ENCODE assay signal across 1 cellular context in the genomic region with DNA sequence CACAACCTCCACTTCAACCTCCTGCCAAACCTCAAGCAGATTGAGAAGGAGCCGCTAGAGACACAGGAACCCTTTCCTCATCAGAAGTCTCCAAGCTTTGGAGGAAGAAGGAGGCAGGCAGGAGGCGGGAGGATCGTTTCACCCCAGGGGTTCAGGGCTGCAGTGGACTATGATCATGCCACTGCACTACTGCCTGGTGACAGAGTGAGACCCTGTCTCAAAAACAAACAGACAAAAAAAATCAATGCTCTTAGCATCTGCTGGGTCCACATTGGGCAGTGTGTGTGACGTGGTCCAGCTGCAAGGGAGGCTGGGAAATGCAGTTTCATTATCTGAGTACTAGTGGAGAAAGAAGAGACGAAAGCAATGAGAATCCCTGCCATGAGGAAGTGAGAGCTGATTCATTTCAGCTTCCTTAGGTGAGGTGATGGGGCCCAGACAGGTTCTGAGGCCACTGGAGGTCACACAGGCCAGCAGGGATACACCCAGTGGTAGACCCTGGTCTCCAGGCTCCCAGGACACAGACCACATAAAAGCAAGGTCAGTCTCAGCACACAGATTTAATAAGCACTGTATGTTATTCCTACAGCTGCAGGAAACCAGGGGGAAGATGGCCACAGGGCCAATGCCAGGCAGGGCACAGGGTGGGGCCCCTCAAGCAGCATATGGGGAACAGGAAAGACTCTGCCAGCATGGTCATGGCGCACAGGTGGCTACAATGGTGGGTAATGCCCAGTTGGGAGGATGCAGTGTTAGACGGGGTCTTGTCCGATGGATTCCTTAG.
TF ChIP-seq lines count a peak whose summit lies in the region.

No MANE protein-coding gene starts in this region.

TF ChIP-seq in HepG2, 621 proteins besides CTCF, POLR2A, EP300 and RAD21 (continued from another document and continues in another):
- TF ChIP-seq, protein P1, sequence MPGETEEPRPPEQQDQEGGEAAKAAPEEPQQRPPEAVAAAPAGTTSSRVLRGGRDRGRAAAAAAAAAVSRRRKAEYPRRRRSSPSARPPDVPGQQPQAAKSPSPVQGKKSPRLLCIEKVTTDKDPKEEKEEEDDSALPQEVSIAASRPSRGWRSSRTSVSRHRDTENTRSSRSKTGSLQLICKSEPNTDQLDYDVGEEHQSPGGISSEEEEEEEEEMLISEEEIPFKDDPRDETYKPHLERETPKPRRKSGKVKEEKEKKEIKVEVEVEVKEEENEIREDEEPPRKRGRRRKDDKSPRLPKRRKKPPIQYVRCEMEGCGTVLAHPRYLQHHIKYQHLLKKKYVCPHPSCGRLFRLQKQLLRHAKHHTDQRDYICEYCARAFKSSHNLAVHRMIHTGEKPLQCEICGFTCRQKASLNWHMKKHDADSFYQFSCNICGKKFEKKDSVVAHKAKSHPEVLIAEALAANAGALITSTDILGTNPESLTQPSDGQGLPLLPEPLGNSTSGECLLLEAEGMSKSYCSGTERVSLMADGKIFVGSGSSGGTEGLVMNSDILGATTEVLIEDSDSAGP (CRISPR knock-in tag; IDR thresholded peaks at IDR 0.05; ENCODE audit: borderline replicate concordance): no peak
- TF ChIP-seq TAF1 (CRISPR knock-in tag; IDR thresholded peaks at IDR 0.05) (peak; percentile 54; the same call in 1 of the 2 replicates), ATF7-NPFF (CRISPR knock-in tag; IDR thresholded peaks at IDR 0.05; ENCODE audit: low read depth) (no peak), POLR2AphosphoS2 (IDR thresholded peaks at IDR 0.05; ENCODE audit: low read depth, low read length) (no peak), POLR2AphosphoS5 (IDR thresholded peaks at IDR 0.05; ENCODE audit: low read depth, low read length) (peak; percentile 63; the same call in 1 of the 2 replicates), KDM6A (CRISPR knock-in tag; IDR thresholded peaks at IDR 0.05; ENCODE audit: low read depth) (0 out of 2 replicates have a peak, but pooled peaks have one; percentile 19), RAD51 (IDR thresholded peaks at IDR 0.05; ENCODE audit: borderline replicate concordance) (no peak), ZNF816 (CRISPR knock-in tag; IDR thresholded peaks at IDR 0.05; ENCODE audit: borderline replicate concordance) (no peak), JDP2 (CRISPR knock-in tag; IDR thresholded peaks at IDR 0.05; ENCODE audit: borderline replicate concordance) (no peak), FLYWCH1 (CRISPR knock-in tag; IDR thresholded peaks at IDR 0.05) (0 out of 2 replicates have a peak, but pooled peaks have one; percentile 15), SMC3 (IDR thresholded peaks at IDR 0.05; ENCODE audit: low read length) (no peak), ZNF589 (CRISPR knock-in tag; conservative IDR thresholded peaks at IDR 0.05) (no peak; the same call in 1 of the 2 replicates), KLF6 (CRISPR knock-in tag; IDR thresholded peaks at IDR 0.05) (peak; percentile 34; the same call in 1 of the 2 replicates), NBN (conservative IDR thresholded peaks at IDR 0.05) (no peak), HES4 (CRISPR knock-in tag; IDR thresholded peaks at IDR 0.05; ENCODE audit: borderline replicate concordance) (no peak), MBNL3 (CRISPR knock-in tag; conservative IDR thresholded peaks at IDR 0.05) (no peak), FOXJ3 (CRISPR knock-in tag; IDR thresholded peaks at IDR 0.05; ENCODE audit: borderline replicate concordance) (no peak), KLF12 (CRISPR knock-in tag; IDR thresholded peaks at IDR 0.05; ENCODE audit: borderline replicate concordance) (no peak), RBM39 (IDR thresholded peaks at IDR 0.05; ENCODE audit: low read depth, low read length, poor library complexity, severe bottlenecking) (no peak), ZNF713 (CRISPR knock-in tag; IDR thresholded peaks at IDR 0.05) (no peak), U2AF1 (optimal IDR thresholded peaks at IDR 0.05; ENCODE audit: low read depth, low read length) (no peak), AGO2 (optimal IDR thresholded peaks at IDR 0.05; ENCODE audit: low read depth, low read length) (no peak), SPEN (CRISPR knock-in tag; IDR thresholded peaks at IDR 0.05; ENCODE audit: low read depth) (peak; percentile 34; the same call in 1 of the 2 replicates), ZNF777 (CRISPR knock-in tag; IDR thresholded peaks at IDR 0.05) (no peak), NFE2 (CRISPR knock-in tag; IDR thresholded peaks at IDR 0.05) (no peak), ZNF337 (CRISPR knock-in tag; IDR thresholded peaks at IDR 0.05; ENCODE audit: borderline replicate concordance, low read depth) (no peak)
- TF ChIP-seq, protein P2, sequence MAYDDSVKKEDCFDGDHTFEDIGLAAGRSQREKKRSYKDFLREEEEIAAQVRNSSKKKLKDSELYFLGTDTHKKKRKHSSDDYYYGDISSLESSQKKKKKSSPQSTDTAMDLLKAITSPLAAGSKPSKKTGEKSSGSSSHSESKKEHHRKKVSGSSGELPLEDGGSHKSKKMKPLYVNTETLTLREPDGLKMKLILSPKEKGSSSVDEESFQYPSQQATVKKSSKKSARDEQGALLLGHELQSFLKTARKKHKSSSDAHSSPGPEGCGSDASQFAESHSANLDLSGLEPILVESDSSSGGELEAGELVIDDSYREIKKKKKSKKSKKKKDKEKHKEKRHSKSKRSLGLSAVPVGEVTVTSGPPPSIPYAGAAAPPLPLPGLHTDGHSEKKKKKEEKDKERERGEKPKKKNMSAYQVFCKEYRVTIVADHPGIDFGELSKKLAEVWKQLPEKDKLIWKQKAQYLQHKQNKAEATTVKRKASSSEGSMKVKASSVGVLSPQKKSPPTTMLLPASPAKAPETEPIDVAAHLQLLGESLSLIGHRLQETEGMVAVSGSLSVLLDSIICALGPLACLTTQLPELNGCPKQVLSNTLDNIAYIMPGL (CRISPR knock-in tag; IDR thresholded peaks at IDR 0.05; ENCODE audit: borderline replicate concordance in 1 of 2, low read depth in 1 of 2): peak in 1 of 2 experiments; percentile 38; a peak in 1 of 4 replicates
- TF ChIP-seq, protein P3, sequence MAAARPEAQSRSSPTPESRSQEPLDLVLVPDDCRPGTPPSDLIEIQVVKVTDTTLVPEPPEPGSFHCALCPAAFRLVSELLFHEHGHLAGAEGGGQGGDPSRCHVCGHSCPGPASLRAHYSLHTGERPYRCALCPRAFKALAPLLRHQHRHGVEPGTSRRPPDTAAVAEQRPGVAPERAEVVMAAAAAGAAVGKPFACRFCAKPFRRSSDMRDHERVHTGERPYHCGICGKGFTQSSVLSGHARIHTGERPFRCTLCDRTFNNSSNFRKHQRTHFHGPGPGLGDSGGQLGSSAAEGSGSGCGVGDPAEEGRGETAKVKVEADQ (CRISPR knock-in tag; IDR thresholded peaks at IDR 0.05; ENCODE audit: borderline replicate concordance): no peak; the same call in 1 of the 2 replicates
- TF ChIP-seq, protein P4, sequence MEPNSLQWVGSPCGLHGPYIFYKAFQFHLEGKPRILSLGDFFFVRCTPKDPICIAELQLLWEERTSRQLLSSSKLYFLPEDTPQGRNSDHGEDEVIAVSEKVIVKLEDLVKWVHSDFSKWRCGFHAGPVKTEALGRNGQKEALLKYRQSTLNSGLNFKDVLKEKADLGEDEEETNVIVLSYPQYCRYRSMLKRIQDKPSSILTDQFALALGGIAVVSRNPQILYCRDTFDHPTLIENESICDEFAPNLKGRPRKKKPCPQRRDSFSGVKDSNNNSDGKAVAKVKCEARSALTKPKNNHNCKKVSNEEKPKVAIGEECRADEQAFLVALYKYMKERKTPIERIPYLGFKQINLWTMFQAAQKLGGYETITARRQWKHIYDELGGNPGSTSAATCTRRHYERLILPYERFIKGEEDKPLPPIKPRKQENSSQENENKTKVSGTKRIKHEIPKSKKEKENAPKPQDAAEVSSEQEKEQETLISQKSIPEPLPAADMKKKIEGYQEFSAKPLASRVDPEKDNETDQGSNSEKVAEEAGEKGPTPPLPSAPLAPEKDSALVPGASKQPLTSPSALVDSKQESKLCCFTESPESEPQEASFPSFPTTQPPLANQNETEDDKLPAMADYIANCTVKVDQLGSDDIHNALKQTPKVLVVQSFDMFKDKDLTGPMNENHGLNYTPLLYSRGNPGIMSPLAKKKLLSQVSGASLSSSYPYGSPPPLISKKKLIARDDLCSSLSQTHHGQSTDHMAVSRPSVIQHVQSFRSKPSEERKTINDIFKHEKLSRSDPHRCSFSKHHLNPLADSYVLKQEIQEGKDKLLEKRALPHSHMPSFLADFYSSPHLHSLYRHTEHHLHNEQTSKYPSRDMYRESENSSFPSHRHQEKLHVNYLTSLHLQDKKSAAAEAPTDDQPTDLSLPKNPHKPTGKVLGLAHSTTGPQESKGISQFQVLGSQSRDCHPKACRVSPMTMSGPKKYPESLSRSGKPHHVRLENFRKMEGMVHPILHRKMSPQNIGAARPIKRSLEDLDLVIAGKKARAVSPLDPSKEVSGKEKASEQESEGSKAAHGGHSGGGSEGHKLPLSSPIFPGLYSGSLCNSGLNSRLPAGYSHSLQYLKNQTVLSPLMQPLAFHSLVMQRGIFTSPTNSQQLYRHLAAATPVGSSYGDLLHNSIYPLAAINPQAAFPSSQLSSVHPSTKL (CRISPR knock-in tag; IDR thresholded peaks at IDR 0.05): peak; percentile 26; the same call in 1 of the 2 replicates
- TF ChIP-seq, protein P5, sequence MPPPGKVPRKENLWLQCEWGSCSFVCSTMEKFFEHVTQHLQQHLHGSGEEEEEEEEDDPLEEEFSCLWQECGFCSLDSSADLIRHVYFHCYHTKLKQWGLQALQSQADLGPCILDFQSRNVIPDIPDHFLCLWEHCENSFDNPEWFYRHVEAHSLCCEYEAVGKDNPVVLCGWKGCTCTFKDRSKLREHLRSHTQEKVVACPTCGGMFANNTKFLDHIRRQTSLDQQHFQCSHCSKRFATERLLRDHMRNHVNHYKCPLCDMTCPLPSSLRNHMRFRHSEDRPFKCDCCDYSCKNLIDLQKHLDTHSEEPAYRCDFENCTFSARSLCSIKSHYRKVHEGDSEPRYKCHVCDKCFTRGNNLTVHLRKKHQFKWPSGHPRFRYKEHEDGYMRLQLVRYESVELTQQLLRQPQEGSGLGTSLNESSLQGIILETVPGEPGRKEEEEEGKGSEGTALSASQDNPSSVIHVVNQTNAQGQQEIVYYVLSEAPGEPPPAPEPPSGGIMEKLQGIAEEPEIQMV (CRISPR knock-in tag; IDR thresholded peaks at IDR 0.05; ENCODE audit: low read depth): no peak
- TF ChIP-seq, protein P6, sequence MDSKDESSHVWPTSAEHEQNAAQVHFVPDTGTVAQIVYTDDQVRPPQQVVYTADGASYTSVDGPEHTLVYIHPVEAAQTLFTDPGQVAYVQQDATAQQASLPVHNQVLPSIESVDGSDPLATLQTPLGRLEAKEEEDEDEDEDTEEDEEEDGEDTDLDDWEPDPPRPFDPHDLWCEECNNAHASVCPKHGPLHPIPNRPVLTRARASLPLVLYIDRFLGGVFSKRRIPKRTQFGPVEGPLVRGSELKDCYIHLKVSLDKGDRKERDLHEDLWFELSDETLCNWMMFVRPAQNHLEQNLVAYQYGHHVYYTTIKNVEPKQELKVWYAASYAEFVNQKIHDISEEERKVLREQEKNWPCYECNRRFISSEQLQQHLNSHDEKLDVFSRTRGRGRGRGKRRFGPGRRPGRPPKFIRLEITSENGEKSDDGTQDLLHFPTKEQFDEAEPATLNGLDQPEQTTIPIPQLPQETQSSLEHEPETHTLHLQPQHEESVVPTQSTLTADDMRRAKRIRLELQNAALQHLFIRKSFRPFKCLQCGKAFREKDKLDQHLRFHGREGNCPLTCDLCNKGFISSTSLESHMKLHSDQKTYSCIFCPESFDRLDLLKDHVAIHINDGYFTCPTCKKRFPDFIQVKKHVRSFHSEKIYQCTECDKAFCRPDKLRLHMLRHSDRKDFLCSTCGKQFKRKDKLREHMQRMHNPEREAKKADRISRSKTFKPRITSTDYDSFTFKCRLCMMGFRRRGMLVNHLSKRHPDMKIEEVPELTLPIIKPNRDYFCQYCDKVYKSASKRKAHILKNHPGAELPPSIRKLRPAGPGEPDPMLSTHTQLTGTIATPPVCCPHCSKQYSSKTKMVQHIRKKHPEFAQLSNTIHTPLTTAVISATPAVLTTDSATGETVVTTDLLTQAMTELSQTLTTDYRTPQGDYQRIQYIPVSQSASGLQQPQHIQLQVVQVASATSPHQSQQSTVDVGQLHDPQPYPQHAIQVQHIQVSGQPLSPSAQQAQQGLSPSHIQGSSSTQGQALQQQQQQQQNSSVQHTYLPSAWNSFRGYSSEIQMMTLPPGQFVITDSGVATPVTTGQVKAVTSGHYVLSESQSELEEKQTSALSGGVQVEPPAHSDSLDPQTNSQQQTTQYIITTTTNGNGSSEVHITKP (CRISPR knock-in tag; IDR thresholded peaks at IDR 0.05; ENCODE audit: low read depth): no peak
- TF ChIP-seq, protein P7, sequence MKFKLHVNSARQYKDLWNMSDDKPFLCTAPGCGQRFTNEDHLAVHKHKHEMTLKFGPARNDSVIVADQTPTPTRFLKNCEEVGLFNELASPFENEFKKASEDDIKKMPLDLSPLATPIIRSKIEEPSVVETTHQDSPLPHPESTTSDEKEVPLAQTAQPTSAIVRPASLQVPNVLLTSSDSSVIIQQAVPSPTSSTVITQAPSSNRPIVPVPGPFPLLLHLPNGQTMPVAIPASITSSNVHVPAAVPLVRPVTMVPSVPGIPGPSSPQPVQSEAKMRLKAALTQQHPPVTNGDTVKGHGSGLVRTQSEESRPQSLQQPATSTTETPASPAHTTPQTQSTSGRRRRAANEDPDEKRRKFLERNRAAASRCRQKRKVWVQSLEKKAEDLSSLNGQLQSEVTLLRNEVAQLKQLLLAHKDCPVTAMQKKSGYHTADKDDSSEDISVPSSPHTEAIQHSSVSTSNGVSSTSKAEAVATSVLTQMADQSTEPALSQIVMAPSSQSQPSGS (CRISPR knock-in tag; IDR thresholded peaks at IDR 0.05): peak; percentile 70
- TF ChIP-seq, protein P8, sequence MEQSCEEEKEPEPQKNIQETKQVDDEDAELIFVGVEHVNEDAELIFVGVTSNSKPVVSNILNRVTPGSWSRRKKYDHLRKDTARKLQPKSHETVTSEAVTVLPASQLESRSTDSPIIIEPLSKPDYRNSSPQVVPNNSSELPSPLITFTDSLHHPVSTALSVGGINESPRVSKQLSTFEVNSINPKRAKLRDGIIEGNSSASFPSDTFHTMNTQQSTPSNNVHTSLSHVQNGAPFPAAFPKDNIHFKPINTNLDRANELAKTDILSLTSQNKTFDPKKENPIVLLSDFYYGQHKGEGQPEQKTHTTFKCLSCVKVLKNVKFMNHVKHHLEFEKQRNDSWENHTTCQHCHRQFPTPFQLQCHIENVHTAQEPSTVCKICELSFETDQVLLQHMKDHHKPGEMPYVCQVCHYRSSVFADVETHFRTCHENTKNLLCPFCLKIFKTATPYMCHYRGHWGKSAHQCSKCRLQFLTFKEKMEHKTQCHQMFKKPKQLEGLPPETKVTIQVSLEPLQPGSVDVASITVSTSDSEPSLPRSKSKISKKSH (CRISPR knock-in tag; IDR thresholded peaks at IDR 0.05; ENCODE audit: borderline replicate concordance): no peak
- TF ChIP-seq, protein P9, sequence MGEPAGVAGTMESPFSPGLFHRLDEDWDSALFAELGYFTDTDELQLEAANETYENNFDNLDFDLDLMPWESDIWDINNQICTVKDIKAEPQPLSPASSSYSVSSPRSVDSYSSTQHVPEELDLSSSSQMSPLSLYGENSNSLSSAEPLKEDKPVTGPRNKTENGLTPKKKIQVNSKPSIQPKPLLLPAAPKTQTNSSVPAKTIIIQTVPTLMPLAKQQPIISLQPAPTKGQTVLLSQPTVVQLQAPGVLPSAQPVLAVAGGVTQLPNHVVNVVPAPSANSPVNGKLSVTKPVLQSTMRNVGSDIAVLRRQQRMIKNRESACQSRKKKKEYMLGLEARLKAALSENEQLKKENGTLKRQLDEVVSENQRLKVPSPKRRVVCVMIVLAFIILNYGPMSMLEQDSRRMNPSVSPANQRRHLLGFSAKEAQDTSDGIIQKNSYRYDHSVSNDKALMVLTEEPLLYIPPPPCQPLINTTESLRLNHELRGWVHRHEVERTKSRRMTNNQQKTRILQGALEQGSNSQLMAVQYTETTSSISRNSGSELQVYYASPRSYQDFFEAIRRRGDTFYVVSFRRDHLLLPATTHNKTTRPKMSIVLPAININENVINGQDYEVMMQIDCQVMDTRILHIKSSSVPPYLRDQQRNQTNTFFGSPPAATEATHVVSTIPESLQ (CRISPR knock-in tag; conservative IDR thresholded peaks at IDR 0.05): no peak
